In genomic region chr9:109477269-109478203, GRCh38 we compare ENCODE assay signal across 9 cellular contexts. TPM values are rescaled to one million over a fixed set of nuclear protein-coding genes. Genes with fewer than 3 reads are reported as not detected.
DNase-seq lines count a peak whose midpoint lies in the region; ATAC-seq and TF ChIP-seq lines count a peak whose summit lies in the region.
"Had no signal": no experiment of that assay in that cellular context is flagged by ENCODE, and none has a peak within 500 bp of the region (broad histone marks: within the 10 kb centered on the region; RNA-seq: fewer than 3 reads in every experiment).

No MANE protein-coding gene starts in this region.

- H3K4me1 Mint-ChIP-seq in type B pancreatic cell (ENCODE audit: unreplicated experiment), result peaks cover 34% of the 10 kb centered on the region

- no TSS peak for BruUV-seq in A673 (replicated peaks; lab: Mats Ljungman, UMichigan)

- H3K9me3 ChIP-seq in A673 (ENCODE audit: low read depth, low read length, poor library complexity, severe bottlenecking), result no peaks in the 10 kb centered on the region

- DNase-seq in COR-L47 (lab: John Stamatoyannopoulos, UW), result peak; percentile 8
- DNase-seq in M059J (ENCODE audit: low read depth), result peak; percentile 22
- no peak for DNase-seq in type B pancreatic cell (ENCODE audit: extremely low spot score, unreplicated experiment)
- DNase-seq in DMS 273 treated with DMSO at 0.1 percent for 48 hours (lab: John Stamatoyannopoulos, UW), result no peak
- DNase-seq in A673 (ENCODE audit: low spot score), result no peak
- no peak for DNase-seq in AG08396 (ENCODE audit: low spot score)

- H3K27ac ChIP-seq in A673 (ENCODE audit: low read depth, low read length, poor library complexity, severe bottlenecking), result no peak overlapping the region
- H3K27ac ChIP-seq: C4-2B had no signal

- peak overlapping the region; percentile 77 for H3K27ac Mint-ChIP-seq in type B pancreatic cell

- H3K4me3 Mint-ChIP-seq in type B pancreatic cell, result peak overlapping the region; percentile 53

- no peak for TF ChIP-seq CTCF in type B pancreatic cell (conservative IDR thresholded peaks at IDR 0.05)
- TF ChIP-seq CTCF in A673 (conservative IDR thresholded peaks at IDR 0.05; ENCODE audit: low read depth, low read length), result no peak

- intact Hi-C loops in A673 (cut with micrococcal nuclease; ENCODE audit: unreplicated experiment), result no loop called here

- H3K27me3 Mint-ChIP-seq in type B pancreatic cell, result no peaks in the 10 kb centered on the region

- no peaks in the 10 kb centered on the region for H3K36me3 Mint-ChIP-seq in type B pancreatic cell

- no peaks in the 10 kb centered on the region for H3K4me1 ChIP-seq in A673 (ENCODE audit: insufficient read depth, low read length, poor library complexity, severe bottlenecking)

- POLR2A ChIA-PET in A673 (lab: Charles Lee; ENCODE audit: low non-redundant PET), result no interaction called here

- CTCF ChIA-PET in A673 (lab: Charles Lee), result no interaction called here

- no peak overlapping the region for H3K4me3 ChIP-seq in A673 (ENCODE audit: low read depth, low read length, poor library complexity, severe bottlenecking)

- ATAC-seq in GM21515 (IDR thresholded peaks at IDR 0.05; ENCODE audit: unreplicated experiment), result peak; percentile 88
- peak; percentile 68 for ATAC-seq in esophagus mucosa

- peaks cover 3% of the 10 kb centered on the region for H3K27me3 ChIP-seq in A673 (replicated peaks; ENCODE audit: insufficient read depth, low read depth, low read length, poor library complexity)

- no peaks in the 10 kb centered on the region for H3K36me3 ChIP-seq in A673 (ENCODE audit: insufficient read depth, low read length, poor library complexity, severe bottlenecking)

- H3K9me3 Mint-ChIP-seq in type B pancreatic cell, result no peaks in the 10 kb centered on the region

RNA-seq across cellular contexts. Expression of gene PTPN3, which starts 20.6 kb away (rescaled TPM):
- 7.3 and 9.9 TPM in 2 replicates for total RNA-seq in M059J (2014; rRNA removed; shearing (Covaris generic))
- 11.0 TPM for total RNA-seq in esophagus mucosa
- total RNA-seq in type B pancreatic cell (ENCODE audit: low replicate concordance), result 4.9 and 8.1 TPM in 2 replicates
- 1.0 and 1.1 TPM in 2 replicates for total RNA-seq in A673 (2021)

Comparison
In these comparisons a context has a peak if more than half of its experiments do, and no peak if none do; other contexts are left out.
1. DNase-seq: peak in COR-L47 (single experiment) and M059J (single experiment); none in type B pancreatic cell (single experiment), DMS 273 treated with DMSO at 0.1 percent for 48 hours (single experiment), A673 (single experiment) and AG08396 (single experiment).